ENCODE assay signal across 8 cellular contexts in genomic region chr1:166612886-166613285, GRCh38.
"Had no signal": no experiment of that assay in that cellular context is flagged by ENCODE, and none has a peak within 500 bp of the region (broad histone marks: within the 10 kb centered on the region; RNA-seq: fewer than 3 reads in every experiment).

No MANE protein-coding gene starts in this region.

- H3K4me3 ChIP-seq: GM12878 had no signal

- DNase-seq: GDM1, GF-D8 had no signal

- ATAC-seq: GM12878 had no signal

- FAIRE-seq: G401.6, GM12878, GM12891, GM12892, GM18507, GM19239 had no signal
